In genomic region chr16:20004931-20005330, GRCh38 we compare ENCODE assay signal across 1 cellular context.
TF ChIP-seq lines count a peak whose summit lies in the region.

No MANE protein-coding gene starts in this region.

TF ChIP-seq in H1, 55 proteins besides CTCF, POLR2A, EP300 and RAD21:
- TF ChIP-seq ATF2 (IDR thresholded peaks at IDR 0.05; ENCODE audit: low read length) (no peak), TEAD4 (IDR thresholded peaks at IDR 0.05; ENCODE audit: low read depth, low read length) (peak; percentile 64)
